ENCODE assay signal across 8 cellular contexts in the genomic region with DNA sequence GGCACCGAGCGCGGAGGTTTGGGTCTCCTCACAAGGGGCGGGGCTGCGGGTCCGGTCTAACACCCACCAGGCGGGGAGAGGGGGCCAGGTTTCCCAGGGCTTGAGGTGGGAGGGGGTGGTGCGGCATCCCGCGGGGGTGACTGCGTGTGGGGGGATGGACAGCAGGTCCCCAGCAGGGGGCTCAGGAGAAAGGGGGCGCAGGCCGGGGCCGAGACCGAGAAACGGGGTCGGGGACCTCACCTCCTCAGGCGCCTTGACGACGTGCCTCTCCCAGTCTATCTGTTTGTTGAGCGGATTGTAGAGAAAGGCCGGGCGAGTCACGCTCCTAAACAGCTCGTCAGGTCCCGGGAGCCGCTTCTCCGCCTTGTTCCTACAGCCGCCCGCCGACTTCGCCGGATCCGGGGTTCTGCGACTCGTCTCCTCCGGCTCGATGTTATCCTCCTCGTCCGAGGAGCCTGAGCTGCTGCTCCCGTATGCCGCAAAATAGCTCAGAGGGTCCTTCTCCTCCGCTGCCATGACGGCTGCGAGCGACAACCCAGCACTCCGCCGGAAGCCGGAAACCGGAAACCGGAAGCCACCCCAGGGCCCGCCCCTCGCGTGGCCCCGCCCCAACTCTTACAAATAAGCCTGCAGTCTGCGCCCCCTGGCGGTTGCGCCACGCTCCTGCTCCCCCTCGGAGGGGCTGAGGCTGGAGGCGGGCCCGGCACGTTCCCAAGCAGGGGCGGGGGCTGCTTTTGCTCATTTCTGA. TPM values are rescaled to one million over a fixed set of nuclear protein-coding genes. Genes with fewer than 3 reads are reported as not detected.
A peak's percentile ranks its signal among the peaks of the same experiment; 100 is the strongest.
DNase-seq lines count a peak whose midpoint lies in the region; ATAC-seq, FAIRE-seq and TF ChIP-seq lines count a peak whose summit lies in the region.

A gene (minus strand): TSS at position 545 of the 748 bp plus-strand sequence. CDS start 29 bp downstream, at position 516.

- CTCF ChIA-PET in endothelial cell of umbilical vein (lab: Charles Lee) = interaction anchor here (0.6 to 15.6 kb wide), 30 partner anchors 9 to 449 kb away, joined by 3 to 520 read pairs (median 4); a partner anchor contains a TSS

- no peaks in the 10 kb centered on the region for H3K9me1 ChIP-seq in endothelial cell of umbilical vein (replicated peaks; ENCODE audit: control insufficient read depth, extremely low read depth, insufficient read depth, low read length)

- peak; percentile 67 for TF ChIP-seq CTCF in OCI-LY3 (IDR thresholded peaks at IDR 0.05; ENCODE audit: low read depth, low read length)
- TF ChIP-seq CTCF in endothelial cell of umbilical vein (IDR thresholded peaks at IDR 0.05; ENCODE audit: extremely low read depth in 1 of 2, insufficient read depth in 1 of 2, low read depth in 1 of 2, low read length in 2 of 2) = peak; percentile 88 to 97

- H3K4me1 ChIP-seq in OCI-LY3 (ENCODE audit: low read length) (peaks cover 13% of the 10 kb centered on the region), endothelial cell of umbilical vein (ENCODE audit: control insufficient read depth, extremely low read depth, insufficient read depth, low read length) (peaks cover 25% of the 10 kb centered on the region)

- H3K27me3 ChIP-seq in OCI-LY3 (ENCODE audit: low read depth, low read length) (no peaks in the 10 kb centered on the region), endothelial cell of umbilical vein (ENCODE audit: control insufficient read depth in 2 of 2, insufficient read depth in 2 of 2, low read length in 2 of 2) (no peaks in the 10 kb centered on the region)

- BruUV-seq in endothelial cell of umbilical vein (replicated peaks; lab: Mats Ljungman, UMichigan) = no TSS peak

- H3K79me2 ChIP-seq in OCI-LY3 (ENCODE audit: low read length) (peaks cover 21% of the 10 kb centered on the region), endothelial cell of umbilical vein (ENCODE audit: control insufficient read depth, insufficient read depth, low read length) (peaks cover 26% of the 10 kb centered on the region)

- H3K4me2 ChIP-seq in OCI-LY3 (ENCODE audit: low read length) (peak within 1 kb of the TSS; percentile 89), endothelial cell of umbilical vein (ENCODE audit: insufficient read depth, low read length) (peak within 1 kb of the TSS; percentile 94)

- DNase-seq in DMS114 treated with DMSO at 0.1 percent for 48 hours (lab: John Stamatoyannopoulos, UW; ENCODE audit: unreplicated experiment) = peak; percentile 91
- peak; percentile 51 for DNase-seq in HuH-7.5 (ENCODE audit: low spot score)
- DNase-seq in activated T-cell treated with anti-CD3 and anti-CD28 coated beads for 1 hour (ENCODE audit: low read depth) = peak; percentile 99
- peak; percentile 94 for DNase-seq in endothelial cell of umbilical vein (ENCODE audit: low read depth, low spot score)
- DNase-seq in middle frontal gyrus (ENCODE audit: extremely low spot score, low spot score) = peak; percentile 89
- peak; percentile 95 to 97 for DNase-seq in stimulated activated CD8-positive, alpha-beta memory T cell treated with anti-CD3 and anti-CD28 coated beads, Interleukin-2, amount 100 ng/mL, for 48 hours (ENCODE audit: low read depth in 2 of 2)

- TF ChIP-seq POLR2A in endothelial cell of umbilical vein (IDR thresholded peaks at IDR 0.05; ENCODE audit: low read depth, low read length) = peak; percentile 90

- H4K20me1 ChIP-seq in OCI-LY3 (ENCODE audit: insufficient read depth, low read length) = peaks cover 6% of the 10 kb centered on the region
- no peaks in the 10 kb centered on the region for H4K20me1 ChIP-seq in endothelial cell of umbilical vein (replicated peaks; ENCODE audit: control insufficient read depth, extremely low read depth, insufficient read depth, low read length)

- POLR2A ChIA-PET in endothelial cell of umbilical vein (lab: Charles Lee) = interaction anchor here (1.1 to 1.2 kb wide), 3 partner anchors 17 to 322 kb away, joined by 3 to 7 read pairs (median 4); a partner anchor contains a TSS

- H2AFZ ChIP-seq in OCI-LY3 (ENCODE audit: low read depth, low read length) (peak within 1 kb of the TSS; percentile 88), endothelial cell of umbilical vein (ENCODE audit: low read depth, low read length) (peak within 1 kb of the TSS; percentile 88)

- dilution Hi-C loops in endothelial cell of umbilical vein (cut with MboI; ENCODE audit: extremely low pct_ligation_motif_present, low sequenced_read_pairs) = no loop called here

- peak; percentile 8 for FAIRE-seq in endothelial cell of umbilical vein (lab: Jason Lieb, UNC)

- H3K36me3 ChIP-seq in OCI-LY3 (replicated peaks; ENCODE audit: low read depth, low read length) = peaks cover 32% of the 10 kb centered on the region
- H3K36me3 ChIP-seq in endothelial cell of umbilical vein (ENCODE audit: control insufficient read depth in 2 of 2, extremely low read depth in 1 of 2, insufficient read depth in 2 of 2, low read length in 2 of 2) = peaks cover 4 to 17% of the 10 kb centered on the region in 2 experiments

- H3K27ac ChIP-seq in OCI-LY3 (ENCODE audit: low read length) (0 out of 2 replicates have a peak within 1 kb of the TSS, but pooled peaks have one; percentile 12), endothelial cell of umbilical vein (ENCODE audit: insufficient read depth, low read depth, low read length) (peak within 1 kb of the TSS; percentile 82)

- intact Hi-C loops in endothelial cell of umbilical vein (cut with micrococcal nuclease) = loop anchor here (1.0 kb wide), 5 partner anchors 16 to 314 kb away; a partner anchor contains a TSS

- H3K9me3 ChIP-seq in OCI-LY3 (ENCODE audit: insufficient read depth, low read length) (no peaks in the 10 kb centered on the region), endothelial cell of umbilical vein (replicated peaks; ENCODE audit: control insufficient read depth, insufficient read depth, low read length) (no peaks in the 10 kb centered on the region)

- H3K9ac ChIP-seq in OCI-LY3 (ENCODE audit: low read length) = peak within 1 kb of the TSS; percentile 79
- H3K9ac ChIP-seq in endothelial cell of umbilical vein (replicated peaks; ENCODE audit: extremely low read depth, insufficient read depth, low read length) = peak within 1 kb of the TSS; percentile 92

- peak; percentile 96 for ATAC-seq in GM21526 (IDR thresholded peaks at IDR 0.05; ENCODE audit: low FRiP score, unreplicated experiment)

- peak within 1 kb of the TSS; percentile 95 for H3K4me3 ChIP-seq in OCI-LY3 (ENCODE audit: low read length)
- peak within 1 kb of the TSS; percentile 77 to 90 (median 82) for H3K4me3 ChIP-seq in endothelial cell of umbilical vein (replicated peaks in 1 of 3; ENCODE audit: insufficient read depth in 1 of 3, low read depth in 1 of 3, low read length in 3 of 3)

TF ChIP-seq in endothelial cell of umbilical vein, 7 proteins besides CTCF, POLR2A, EP300 and RAD21:
- TF ChIP-seq POLR2AphosphoS5 (IDR thresholded peaks at IDR 0.05; ENCODE audit: insufficient read depth, low read depth, low read length) (peak; percentile 91), GATA2 (IDR thresholded peaks at IDR 0.05; ENCODE audit: insufficient read depth, insufficient read length, low read depth, low read length) (no peak)

RNA-seq across cellular contexts. Expression of the gene that starts here (rescaled TPM):
- total RNA-seq in endothelial cell of umbilical vein = 26.7 and 29.1 TPM in 2 replicates
- 22.7 and 23.1 TPM in 2 replicates for polyA plus RNA-seq in endothelial cell of umbilical vein
- 16.6 and 24.4 TPM in 2 replicates for polyA plus RNA-seq in endothelial cell of umbilical vein (2011; cell fraction: cytosol; rRNA removed)
- 36.8 and 37.9 TPM in 2 replicates for polyA plus RNA-seq in endothelial cell of umbilical vein (2011; cell fraction: nucleus; rRNA removed)
- 24.0 and 26.5 TPM in 2 replicates for polyA plus RNA-seq in endothelial cell of umbilical vein (2012)
- polyA minus RNA-seq in endothelial cell of umbilical vein = 14.5 and 16.4 TPM in 2 replicates
- 9.8 TPM for polyA minus RNA-seq in endothelial cell of umbilical vein (2011; cell fraction: cytosol; rRNA and poly(A)+ RNA removed)
- polyA minus RNA-seq in endothelial cell of umbilical vein (2011; cell fraction: nucleus; rRNA and poly(A)+ RNA removed) = 25.7 and 39.7 TPM in 2 replicates

Comparison
In these comparisons a context has a peak if more than half of its experiments do, and no peak if none do; other contexts are left out.
1. Peak in every context shown above with its lines: DNase-seq, ATAC-seq, H3K4me3 ChIP-seq and H3K27ac ChIP-seq.